Comparison of ENCODE assay signal across 8 cellular contexts in genomic region chr2:118502106-118502505, GRCh38.
"Had no signal": no experiment of that assay in that cellular context is flagged by ENCODE, and none has a peak within 500 bp of the region (broad histone marks: within the 10 kb centered on the region; RNA-seq: fewer than 3 reads in every experiment).

No MANE protein-coding gene starts in this region.

- H3K9ac ChIP-seq: GM23248 had no signal

- ATAC-seq: HCT116 had no signal

- H3K9me3 Mint-ChIP-seq: H9, HFFc6 had no signal

- H3K27ac ChIP-seq: GM23248 had no signal

- DNase-seq: GM23248, GOT3, H7, H9, HCEC 1CT, HFFc6 had no signal

- H3K9me3 ChIP-seq: HAP-1 had no signal

- H3K27ac Mint-ChIP-seq: H9, HFFc6 had no signal

- H3K4me3 ChIP-seq: GM23248, HAP-1 had no signal

- H2AFZ ChIP-seq: GM23248 had no signal

- H3K4me1 ChIP-seq: HAP-1 had no signal

- H3K4me3 Mint-ChIP-seq: H9, HFFc6 had no signal

- H3K36me3 ChIP-seq: HAP-1 had no signal
